1 cellular context compared by ENCODE assay signal in genomic region chr16:74735554-74735953, GRCh38.
TF ChIP-seq lines count a peak whose summit lies in the region.

No MANE protein-coding gene starts in this region.

TF ChIP-seq in K562, 482 proteins besides CTCF, POLR2A, EP300 and RAD21 (continued from another document):
- no peak for TF ChIP-seq KLF1 (tag; IDR thresholded peaks at IDR 0.05)
- peak; percentile 80 for TF ChIP-seq ZNF121 (CRISPR knock-in tag; conservative IDR thresholded peaks at IDR 0.05)
